In the genomic region with DNA sequence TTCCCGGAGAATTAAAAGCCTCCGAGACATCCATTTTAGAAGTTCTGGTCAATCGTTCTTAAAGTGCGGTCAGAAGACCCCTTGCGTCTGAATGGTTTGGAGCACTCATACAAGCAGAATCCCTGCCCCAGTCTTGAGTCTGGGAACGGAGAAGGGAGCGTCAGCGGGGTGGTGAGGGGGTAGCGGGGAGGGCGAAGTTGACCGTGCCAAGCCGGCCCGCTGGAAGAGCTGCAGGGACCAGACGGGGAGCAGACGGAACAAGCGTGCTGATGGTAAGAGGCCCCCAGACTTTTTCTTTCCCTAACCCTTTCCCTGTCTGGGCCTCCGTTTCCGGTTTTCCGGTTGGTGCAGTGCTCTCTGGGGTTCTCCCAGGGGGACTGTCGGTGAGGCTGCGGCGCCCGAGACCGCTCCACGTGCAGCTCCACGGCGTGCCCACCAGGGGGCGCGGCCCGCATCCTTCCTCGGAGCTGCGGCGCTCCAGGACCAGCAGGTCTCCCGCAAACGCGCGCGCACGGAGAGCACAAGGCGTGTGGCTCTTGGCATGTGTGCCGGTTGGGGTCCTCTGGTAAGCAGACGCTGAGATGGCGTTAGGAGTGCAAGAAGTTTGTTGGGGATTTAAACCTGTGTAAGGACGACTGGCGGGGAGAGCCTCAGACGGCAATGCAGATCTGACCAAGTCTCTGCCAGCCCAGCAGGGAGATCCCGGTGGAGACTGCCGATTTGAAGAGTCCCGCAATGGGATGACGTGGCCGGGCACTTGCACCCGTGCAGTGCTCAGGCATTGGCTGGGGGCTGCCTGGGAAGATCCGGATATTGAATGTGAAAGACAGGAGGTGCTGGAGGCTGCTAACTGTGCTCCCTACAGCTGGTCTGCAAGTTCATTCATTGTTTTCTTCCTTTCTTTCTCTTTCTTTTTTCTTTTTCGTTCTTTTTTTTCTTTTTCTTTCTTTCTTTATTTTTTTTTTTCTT, we compare ENCODE assay signal across 8 cellular contexts. TPM values are rescaled to one million over a fixed set of nuclear protein-coding genes. Genes with fewer than 3 reads are reported as not detected.
DNase-seq lines count a peak whose midpoint lies in the region; ATAC-seq and TF ChIP-seq lines count a peak whose summit lies in the region.

No MANE protein-coding gene starts in this region.

- peak overlapping the region; percentile 72 for H3K9ac ChIP-seq in NT2/D1 (ENCODE audit: insufficient read length, low read depth)

- H3K4me1 ChIP-seq in NT2/D1 (ENCODE audit: insufficient read depth, insufficient read length), result peaks cover 4% of the 10 kb centered on the region

- DNase-seq in GM03348 (ENCODE audit: low spot score), result peak; percentile 93
- DNase-seq in NT2/D1 (ENCODE audit: low read depth, low spot score), result peak; percentile 89
- DNase-seq in activated T-cell treated with anti-CD3 and anti-CD28 coated beads for 24 hours (ENCODE audit: low read depth), result peak; percentile 68
- DNase-seq in epithelial cell of proximal tubule (ENCODE audit: low read depth), result no peak
- peak; percentile 77 for DNase-seq in mucosa of gallbladder (ENCODE audit: low spot score)
- DNase-seq in stimulated activated CD8-positive, alpha-beta memory T cell treated with anti-CD3 and anti-CD28 coated beads, Interleukin-2, amount 100 ng/mL, for 48 hours (ENCODE audit: low read depth in 2 of 2), result peak; percentile 51 to 67
- no peak for DNase-seq in cortex of kidney (lab: John Stamatoyannopoulos, UW)

- peak; percentile 91 for TF ChIP-seq CTCF in epithelial cell of proximal tubule (conservative IDR thresholded peaks at IDR 0.05; ENCODE audit: low read depth, low read length)

- no peaks in the 10 kb centered on the region for H3K36me3 ChIP-seq in NT2/D1 (ENCODE audit: insufficient read depth, insufficient read length, low read length)

- peaks cover 14% of the 10 kb centered on the region; the same call in 1 of the 2 replicates for H3K9me3 ChIP-seq in NT2/D1 (ENCODE audit: insufficient read depth, low read length)

- H3K4me3 ChIP-seq in NT2/D1 (ENCODE audit: insufficient read length, low read depth) (peak overlapping the region; percentile 46), epithelial cell of proximal tubule (ENCODE audit: low read depth, low read length) (peak overlapping the region; percentile 50)

- H3K27me3 ChIP-seq in NT2/D1 (ENCODE audit: insufficient read depth, insufficient read length), result no peaks in the 10 kb centered on the region

- peak; percentile 47 for ATAC-seq in HG03378 (IDR thresholded peaks at IDR 0.05; ENCODE audit: unreplicated experiment)

RNA-seq across cellular contexts. Expression of gene CORO2B, which starts 19.2 kb away (rescaled TPM):
- total RNA-seq in epithelial cell of proximal tubule, result 13.5 and 18.3 TPM in 2 replicates
- total RNA-seq in mucosa of gallbladder, result 2.9 TPM

Comparison
In these comparisons a context has a peak if more than half of its experiments do, and no peak if none do; other contexts are left out.
1. DNase-seq: peak in GM03348 (single experiment), NT2/D1 (single experiment), activated T-cell treated with anti-CD3 and anti-CD28 coated beads for 24 hours (single experiment), mucosa of gallbladder (single experiment) and stimulated activated CD8-positive, alpha-beta memory T cell treated with anti-CD3 and anti-CD28 coated beads, Interleukin-2, amount 100 ng/mL, for 48 hours (2 of 2); none in epithelial cell of proximal tubule (single experiment) and cortex of kidney (single experiment).